ENCODE assay signal across 2 cellular contexts in genomic region chr9:14424323-14424722, GRCh38.
TF ChIP-seq lines count a peak whose summit lies in the region.

No MANE protein-coding gene starts in this region.

TF ChIP-seq in SK-N-SH, 30 proteins besides CTCF, POLR2A, EP300 and RAD21 (continued from another document):
- no peak for TF ChIP-seq ZBTB33 (IDR thresholded peaks at IDR 0.05; ENCODE audit: borderline replicate concordance, low read depth)

TF ChIP-seq in SK-N-SH treated with all-trans-retinoic acid at 6 μM for 48 hours, 23 proteins besides CTCF, POLR2A, EP300 and RAD21 (continued from another document):
- TF ChIP-seq RARB (CRISPR knock-in tag; IDR thresholded peaks at IDR 0.05) (no peak), GLIS3 (CRISPR knock-in tag; IDR thresholded peaks at IDR 0.05) (no peak)
